In genomic region chr3:54358969-54359648, GRCh38 we compare ENCODE assay signal across 17 cellular contexts.
A peak's percentile ranks its signal among the peaks of the same experiment; 100 is the strongest.
DNase-seq lines count a peak whose midpoint lies in the region; ATAC-seq, FAIRE-seq and TF ChIP-seq lines count a peak whose summit lies in the region.
"Had no signal": no experiment of that assay in that cellular context is flagged by ENCODE, and none has a peak within 500 bp of the region (broad histone marks: within the 10 kb centered on the region; RNA-seq: fewer than 3 reads in every experiment).

No MANE protein-coding gene starts in this region.

- H3K27me3 ChIP-seq in GM23338 (ENCODE audit: insufficient read depth) (no peaks in the 10 kb centered on the region), parathyroid adenoma (ENCODE audit: control insufficient read depth, insufficient read depth, low read length) (no peaks in the 10 kb centered on the region), pancreas (peaks cover 0 to 13% (median 0%) of the 10 kb centered on the region in 4 donors)
- H3K27me3 ChIP-seq: foreskin keratinocyte had no signal

- no peaks in the 10 kb centered on the region for H3K36me3 Mint-ChIP-seq in GM23338 (ENCODE audit: low read depth)
- H3K36me3 Mint-ChIP-seq: activated naive CD4-positive, alpha-beta T cell treated with anti-CD3 and anti-CD28 coated beads, Interleukin-2, amount 10 ng/mL, durations not matched to agents 7 days and 5 days had no signal

- TF ChIP-seq CTCF in GM23338 (conservative IDR thresholded peaks at IDR 0.05; ENCODE audit: low read depth in 2 of 2), result no peak
- TF ChIP-seq CTCF in parathyroid adenoma (IDR thresholded peaks at IDR 0.05), result no peak
- no peak for TF ChIP-seq CTCF in pancreas (IDR thresholded peaks at IDR 0.05)

- no peak overlapping the region for H3K27ac Mint-ChIP-seq in GM23338
- H3K27ac Mint-ChIP-seq: activated naive CD4-positive, alpha-beta T cell treated with anti-CD3 and anti-CD28 coated beads, Interleukin-2, amount 10 ng/mL, durations not matched to agents 7 days and 5 days had no signal

- H3K36me3 ChIP-seq in GM23338 (ENCODE audit: insufficient read depth) (no peaks in the 10 kb centered on the region), parathyroid adenoma (ENCODE audit: control insufficient read depth, insufficient read depth, low read length) (no peaks in the 10 kb centered on the region), pancreas (no peaks in the 10 kb centered on the region)
- H3K36me3 ChIP-seq: HAP-1, lower lobe of right lung had no signal

- H3K27ac ChIP-seq in GM23338 (ENCODE audit: low read depth) (no peak overlapping the region), parathyroid adenoma (peak overlapping the region; percentile 84), pancreas (no peak overlapping the region)
- H3K27ac ChIP-seq: coronary artery, foreskin keratinocyte, KMS-11, lower lobe of right lung, VCaP had no signal

- H3K9me3 ChIP-seq in parathyroid adenoma (ENCODE audit: control insufficient read depth, low read length), result no peaks in the 10 kb centered on the region
- no peaks in the 10 kb centered on the region for H3K9me3 ChIP-seq in pancreas
- H3K9me3 ChIP-seq: HAP-1, lower lobe of right lung had no signal

- no peak overlapping the region for H3K4me3 Mint-ChIP-seq in GM23338
- H3K4me3 Mint-ChIP-seq: activated naive CD4-positive, alpha-beta T cell treated with anti-CD3 and anti-CD28 coated beads, Interleukin-2, amount 10 ng/mL, durations not matched to agents 7 days and 5 days had no signal

- H3K79me2 ChIP-seq in GM23338 (replicated peaks; ENCODE audit: insufficient read depth), result no peaks in the 10 kb centered on the region
- H3K79me2 ChIP-seq in parathyroid adenoma, result no peaks in the 10 kb centered on the region

- H3K9ac ChIP-seq in parathyroid adenoma, result no peak overlapping the region
- H3K9ac ChIP-seq: KMS-11 had no signal

- H3K9me2 ChIP-seq in GM23338 (ENCODE audit: insufficient read depth), result peaks cover 6% of the 10 kb centered on the region; the same call in 1 of the 2 replicates

- peaks cover 9% of the 10 kb centered on the region for H3K4me1 ChIP-seq in GM23338 (ENCODE audit: insufficient read depth)
- H3K4me1 ChIP-seq in parathyroid adenoma, result peaks cover 49% of the 10 kb centered on the region
- no peaks in the 10 kb centered on the region for H3K4me1 ChIP-seq in pancreas
- H3K4me1 ChIP-seq: foreskin keratinocyte had no signal

- no peaks in the 10 kb centered on the region for H3K27me3 Mint-ChIP-seq in GM23338 (ENCODE audit: insufficient read depth, low read depth, poor library complexity)
- H3K27me3 Mint-ChIP-seq: activated naive CD4-positive, alpha-beta T cell treated with anti-CD3 and anti-CD28 coated beads, Interleukin-2, amount 10 ng/mL, durations not matched to agents 7 days and 5 days had no signal

- ATAC-seq in GM23338 (no peak), HG02884 (IDR thresholded peaks at IDR 0.05; ENCODE audit: unreplicated experiment) (no peak), pancreas (no peak)
- ATAC-seq: foreskin keratinocyte, lower lobe of right lung had no signal

- intact Hi-C loops in pancreas (cut with DNase I), result no loop called here

- no peaks in the 10 kb centered on the region for H3F3A ChIP-seq in GM23338 (replicated peaks; ENCODE audit: low read depth)

- no peak for FAIRE-seq in pancreas (lab: Jason Lieb, UNC)

- H4K20me1 ChIP-seq in GM23338 (replicated peaks; ENCODE audit: insufficient read depth), result no peaks in the 10 kb centered on the region

- 64 to 65% methylated on average over 8 of the region's 8 CpGs for WGBS in pancreas, 2 donors

- H3K4me3 ChIP-seq in GM23338, result no peak overlapping the region
- H3K4me3 ChIP-seq in parathyroid adenoma (ENCODE audit: low read depth, low read length), result no peak overlapping the region
- no peak overlapping the region for H3K4me3 ChIP-seq in pancreas
- H3K4me3 ChIP-seq: coronary artery, HAP-1, lower lobe of right lung had no signal

- peaks cover 11% of the 10 kb centered on the region for H3K4me1 Mint-ChIP-seq in GM23338
- H3K4me1 Mint-ChIP-seq: activated naive CD4-positive, alpha-beta T cell treated with anti-CD3 and anti-CD28 coated beads, Interleukin-2, amount 10 ng/mL, durations not matched to agents 7 days and 5 days had no signal

- H2AFZ ChIP-seq in GM23338 (0 out of 2 replicates have a peak overlapping the region, but pooled peaks have one; percentile 29), parathyroid adenoma (peak overlapping the region; percentile 19)

- DNase-seq in GM23338 (ENCODE audit: low spot score) (no peak), NCI-H2029 treated with DMSO at 0.1 percent for 48 hours (lab: John Stamatoyannopoulos, UW) (peak; percentile 88), SHP77 treated with DMSO at 0.1 percent for 48 hours (lab: John Stamatoyannopoulos, UW) (peak; percentile 51), activated gamma-delta T cell (lab: John Stamatoyannopoulos, UW) (no peak), pancreas (no peak)
- DNase-seq: activated CD4-positive, alpha-beta T cell treated with anti-CD3 and anti-CD28 coated beads, Interleukin-2, amount 50 U/mL, for 48 hours; activated naive CD4-positive, alpha-beta T cell treated with anti-CD3 and anti-CD28 coated beads, Interleukin-2, amount 10 ng/mL, durations not matched to agents 7 days and 5 days; AML-193; Calu3; foreskin keratinocyte; lower lobe of right lung had no signal

- H3K4me2 ChIP-seq in GM23338, result 0 out of 2 replicates have a peak overlapping the region, but pooled peaks have one; percentile 57
- no peak overlapping the region for H3K4me2 ChIP-seq in parathyroid adenoma (ENCODE audit: low read length)
- H3K4me2 ChIP-seq: KMS-11 had no signal

- no peaks in the 10 kb centered on the region for H3K9me3 Mint-ChIP-seq in GM23338
- H3K9me3 Mint-ChIP-seq: activated naive CD4-positive, alpha-beta T cell treated with anti-CD3 and anti-CD28 coated beads, Interleukin-2, amount 10 ng/mL, durations not matched to agents 7 days and 5 days had no signal

TF ChIP-seq in GM23338, 12 proteins besides CTCF, POLR2A, EP300 and RAD21:
- no peak for TF ChIP-seq NANOG (IDR thresholded peaks at IDR 0.05; ENCODE audit: borderline replicate concordance)
- no peak for TF ChIP-seq EZH2phosphoT487 (IDR thresholded peaks at IDR 0.05; ENCODE audit: unreplicated experiment)
- TF ChIP-seq REST (IDR thresholded peaks at IDR 0.05; ENCODE audit: unreplicated experiment), result no peak

Comparison
In these comparisons a context has a peak if more than half of its experiments do, and no peak if none do; other contexts are left out.
1. DNase-seq: peak in NCI-H2029 treated with DMSO at 0.1 percent for 48 hours (single experiment) and SHP77 treated with DMSO at 0.1 percent for 48 hours (single experiment); none in GM23338 (single experiment), activated gamma-delta T cell (single experiment) and pancreas (0 of 6).